1 cellular context compared by ENCODE assay signal in genomic region chrX:118182050-118182449, GRCh38.
TF ChIP-seq lines count a peak whose summit lies in the region.

No MANE protein-coding gene starts in this region.

TF ChIP-seq in A549, 52 proteins besides CTCF, POLR2A, EP300 and RAD21 (continued from another document):
- TF ChIP-seq, protein P1, sequence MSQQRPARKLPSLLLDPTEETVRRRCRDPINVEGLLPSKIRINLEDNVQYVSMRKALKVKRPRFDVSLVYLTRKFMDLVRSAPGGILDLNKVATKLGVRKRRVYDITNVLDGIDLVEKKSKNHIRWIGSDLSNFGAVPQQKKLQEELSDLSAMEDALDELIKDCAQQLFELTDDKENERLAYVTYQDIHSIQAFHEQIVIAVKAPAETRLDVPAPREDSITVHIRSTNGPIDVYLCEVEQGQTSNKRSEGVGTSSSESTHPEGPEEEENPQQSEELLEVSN (IDR thresholded peaks at IDR 0.05; ENCODE audit: borderline replicate concordance, low read depth), result no peak
- no peak for TF ChIP-seq KDM1A (IDR thresholded peaks at IDR 0.05; ENCODE audit: low read depth)
